1 cellular context compared by ENCODE assay signal in the genomic region with DNA sequence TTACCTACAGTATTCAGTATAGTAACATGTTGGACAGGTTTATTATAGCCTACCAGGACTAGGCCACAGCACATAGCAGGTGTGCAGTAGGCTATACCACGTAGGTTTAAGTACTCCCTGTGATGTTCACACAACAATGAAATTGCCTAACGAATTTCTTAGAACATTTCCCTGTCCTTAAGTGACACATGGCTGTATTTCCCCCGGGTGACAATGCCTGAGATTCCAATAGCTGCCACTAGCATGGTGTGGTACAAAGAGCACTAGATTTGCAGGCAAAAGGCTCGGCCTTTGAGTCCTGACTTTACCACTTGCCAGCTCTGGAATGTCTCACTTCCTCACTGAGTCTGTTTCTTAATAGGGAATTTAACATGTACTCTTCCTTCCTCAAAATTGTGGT.
TF ChIP-seq lines count a peak whose summit lies in the region.

No MANE protein-coding gene starts in this region.

TF ChIP-seq in GM12878, 131 proteins besides CTCF, POLR2A, EP300 and RAD21:
- TF ChIP-seq E2F8 (IDR thresholded peaks at IDR 0.05; ENCODE audit: low read depth, partially characterized antibody) (no peak), SPI1 (IDR thresholded peaks at IDR 0.05; ENCODE audit: borderline replicate concordance, insufficient read depth, low read depth, low read length) (peak; percentile 44; the same call in 1 of the 2 replicates), RAD51 (IDR thresholded peaks at IDR 0.05) (no peak), SMAD5 (IDR thresholded peaks at IDR 0.05; ENCODE audit: low read depth) (no peak), SUPT20H (IDR thresholded peaks at IDR 0.05; ENCODE audit: borderline replicate concordance, control insufficient read depth, low read depth, low read length) (no peak)
- TF ChIP-seq, protein P1, sequence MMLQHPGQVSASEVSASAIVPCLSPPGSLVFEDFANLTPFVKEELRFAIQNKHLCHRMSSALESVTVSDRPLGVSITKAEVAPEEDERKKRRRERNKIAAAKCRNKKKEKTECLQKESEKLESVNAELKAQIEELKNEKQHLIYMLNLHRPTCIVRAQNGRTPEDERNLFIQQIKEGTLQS (IDR thresholded peaks at IDR 0.05; ENCODE audit: borderline replicate concordance, extremely low read depth, low read depth, low read length) = no peak
- TF ChIP-seq, protein P2, sequence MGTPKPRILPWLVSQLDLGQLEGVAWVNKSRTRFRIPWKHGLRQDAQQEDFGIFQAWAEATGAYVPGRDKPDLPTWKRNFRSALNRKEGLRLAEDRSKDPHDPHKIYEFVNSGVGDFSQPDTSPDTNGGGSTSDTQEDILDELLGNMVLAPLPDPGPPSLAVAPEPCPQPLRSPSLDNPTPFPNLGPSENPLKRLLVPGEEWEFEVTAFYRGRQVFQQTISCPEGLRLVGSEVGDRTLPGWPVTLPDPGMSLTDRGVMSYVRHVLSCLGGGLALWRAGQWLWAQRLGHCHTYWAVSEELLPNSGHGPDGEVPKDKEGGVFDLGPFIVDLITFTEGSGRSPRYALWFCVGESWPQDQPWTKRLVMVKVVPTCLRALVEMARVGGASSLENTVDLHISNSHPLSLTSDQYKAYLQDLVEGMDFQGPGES (IDR thresholded peaks at IDR 0.05) = no peak
